16 cellular contexts compared by ENCODE assay signal in genomic region chr17:65550758-65551157, GRCh38.
"Had no signal": no experiment of that assay in that cellular context is flagged by ENCODE, and none has a peak within 500 bp of the region (broad histone marks: within the 10 kb centered on the region; RNA-seq: fewer than 3 reads in every experiment).

No MANE protein-coding gene starts in this region.

- H3K27me3 ChIP-seq: right atrium auricular region, suprapubic skin had no signal

- H3K4me3 ChIP-seq: right atrium auricular region, spleen, suprapubic skin had no signal

- H3K9me3 ChIP-seq: right atrium auricular region, spleen, suprapubic skin had no signal

- H3K27ac ChIP-seq: right atrium auricular region, suprapubic skin had no signal

- DNase-seq: activated CD4-positive, alpha-beta T cell treated with anti-CD3 and anti-CD28 coated beads, Interleukin-2, amount 50 U/mL, for 1 hour; activated gamma-delta T cell treated with Interleukin-2 at 50 U/mL for 16 hours; activated T-cell treated with anti-CD3 and anti-CD28 coated beads for 4 hours; aorta; central memory CD4-positive, alpha-beta T cell; cortex of kidney; effector memory CD4-positive, alpha-beta T cell; erythroblast; left cardiac atrium; SHP77 treated with DMSO at 0.1 percent for 48 hours; stimulated activated CD4-positive, alpha-beta T cell treated with anti-CD3 and anti-CD28 coated beads, Interleukin-2, amount 100 ng/mL, for 24 hours; stimulated activated naive CD4-positive, alpha-beta T cell; T-helper 2 cell had no signal

- ATAC-seq: left cardiac atrium had no signal
